In the genomic region with DNA sequence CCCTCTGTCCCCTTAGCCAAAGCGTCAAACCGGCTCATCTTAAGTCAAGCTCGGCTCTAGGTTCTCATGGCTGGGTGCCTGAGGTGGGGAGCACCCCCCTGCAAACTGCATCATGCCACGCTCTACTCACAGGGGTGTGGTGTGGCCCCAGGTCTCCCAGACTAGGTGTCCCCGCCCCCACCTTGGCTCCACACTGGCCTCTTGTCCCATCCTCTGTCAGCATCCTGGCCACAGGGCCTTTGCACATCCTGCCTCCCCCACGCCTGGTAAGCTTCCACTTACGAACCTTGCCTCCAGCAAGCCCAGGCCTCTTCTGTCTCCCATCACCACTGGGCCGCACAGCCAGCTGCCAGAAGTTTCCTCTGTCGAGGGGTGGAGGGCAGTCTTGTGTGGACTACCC, we compare ENCODE assay signal across 17 cellular contexts. TPM values are rescaled to one million over a fixed set of nuclear protein-coding genes. Genes with fewer than 3 reads are reported as not detected.
DNase-seq lines count a peak whose midpoint lies in the region; ATAC-seq and TF ChIP-seq lines count a peak whose summit lies in the region.
"Had no signal": no experiment of that assay in that cellular context is flagged by ENCODE, and none has a peak within 500 bp of the region (broad histone marks: within the 10 kb centered on the region; RNA-seq: fewer than 3 reads in every experiment).

No MANE protein-coding gene starts in this region.

- CTCF ChIA-PET in A673 (lab: Charles Lee), result interaction anchor here (0.6 kb wide), 1 partner anchor 31 kb away, joined by 4 read pairs; no protein-coding TSS in a partner anchor

- ATAC-seq in GM18858 (IDR thresholded peaks at IDR 0.05; ENCODE audit: unreplicated experiment), result no peak
- ATAC-seq: GM12878 had no signal

- no peaks in the 10 kb centered on the region for H3K36me3 Mint-ChIP-seq in nephron (ENCODE audit: low read depth)
- H3K36me3 Mint-ChIP-seq: CD14-positive monocyte had no signal

- H3K27me3 ChIP-seq in A673 (replicated peaks; ENCODE audit: insufficient read depth, low read depth, low read length, poor library complexity), result no peaks in the 10 kb centered on the region
- no peaks in the 10 kb centered on the region for H3K27me3 ChIP-seq in HUES48 (ENCODE audit: control insufficient read depth, insufficient read depth, low read length)
- H3K27me3 ChIP-seq in ectodermal cell (ENCODE audit: control insufficient read depth, insufficient read depth, low read length, poor library complexity, severe bottlenecking), result no peaks in the 10 kb centered on the region

- no peak for DNase-seq in A673 (ENCODE audit: low spot score)
- DNase-seq in NCI-H345 treated with DMSO at 0.1 percent for 48 hours (lab: John Stamatoyannopoulos, UW; ENCODE audit: unreplicated experiment), result no peak
- DNase-seq in medulla oblongata (ENCODE audit: extremely low spot score), result no peak
- no peak for DNase-seq in COLO668 (lab: John Stamatoyannopoulos, UW; ENCODE audit: unreplicated experiment)
- DNase-seq: DMS79 treated with DMSO at 0.1 percent for 48 hours, KG1, NCI-H2029 treated with DMSO at 0.1 percent for 48 hours, NCI-H226 had no signal

- H3K27ac ChIP-seq in A673 (ENCODE audit: low read depth, low read length, poor library complexity, severe bottlenecking) (peak overlapping the region; percentile 54), HUES48 (ENCODE audit: low read depth, low read length) (peak overlapping the region; percentile 66), ectodermal cell (ENCODE audit: insufficient read depth, low read depth, low read length, poor library complexity, severe bottlenecking) (peak overlapping the region; percentile 65)

- H3K4me1 Mint-ChIP-seq in nephron, result peaks cover 61% of the 10 kb centered on the region

- peak overlapping the region; percentile 63 to 86 (median 83) for H3K27ac Mint-ChIP-seq in nephron
- H3K27ac Mint-ChIP-seq: CD14-positive monocyte had no signal

- peaks cover 7% of the 10 kb centered on the region for H3K27me3 Mint-ChIP-seq in nephron (ENCODE audit: low read depth)

- H3K9ac ChIP-seq in HUES48 (ENCODE audit: low read depth, low read length), result no peak overlapping the region

- no peak for TF ChIP-seq CTCF in A673 (conservative IDR thresholded peaks at IDR 0.05; ENCODE audit: low read depth, low read length)
- no peak for TF ChIP-seq CTCF in nephron (IDR thresholded peaks at IDR 0.05; ENCODE audit: unreplicated experiment in 3 of 3)

- no peaks in the 10 kb centered on the region for H3K9me3 ChIP-seq in A673 (ENCODE audit: low read depth, low read length, poor library complexity, severe bottlenecking)
- no peaks in the 10 kb centered on the region for H3K9me3 ChIP-seq in HUES48 (ENCODE audit: control insufficient read depth, insufficient read depth, low read length)
- no peaks in the 10 kb centered on the region for H3K9me3 ChIP-seq in ectodermal cell (ENCODE audit: control insufficient read depth, low read length)

- H3K4me3 ChIP-seq in A673 (ENCODE audit: low read depth, low read length, poor library complexity, severe bottlenecking), result no peak overlapping the region
- no peak overlapping the region for H3K4me3 ChIP-seq in HUES48 (ENCODE audit: low read depth, low read length)
- no peak overlapping the region for H3K4me3 ChIP-seq in ectodermal cell (ENCODE audit: insufficient read depth, low read depth, low read length)
- H3K4me3 ChIP-seq: GM12878 had no signal

- POLR2A ChIA-PET in A673 (lab: Charles Lee; ENCODE audit: low non-redundant PET), result no interaction called here

- peaks cover 16% of the 10 kb centered on the region for H3K4me1 ChIP-seq in A673 (ENCODE audit: insufficient read depth, low read length, poor library complexity, severe bottlenecking)
- peaks cover 28% of the 10 kb centered on the region for H3K4me1 ChIP-seq in HUES48 (ENCODE audit: control insufficient read depth, insufficient read depth, low read length)
- H3K4me1 ChIP-seq in ectodermal cell (ENCODE audit: control insufficient read depth, insufficient read depth, low read length), result peaks cover 69% of the 10 kb centered on the region

- BruUV-seq in A673 (replicated peaks; lab: Mats Ljungman, UMichigan), result no TSS peak

- WGBS in ectodermal cell, 2 experiments, result 87 to 89% methylated on average over 9 of the region's 9 CpGs

- H3K36me3 ChIP-seq in A673 (ENCODE audit: insufficient read depth, low read length, poor library complexity, severe bottlenecking), result no peaks in the 10 kb centered on the region
- H3K36me3 ChIP-seq in HUES48 (ENCODE audit: control insufficient read depth, insufficient read depth, low read length), result no peaks in the 10 kb centered on the region
- H3K36me3 ChIP-seq in ectodermal cell (ENCODE audit: control insufficient read depth, insufficient read depth, low read length), result no peaks in the 10 kb centered on the region

- H3K4me3 Mint-ChIP-seq in nephron, result peak overlapping the region in 2 of 3 experiments; percentile 11 to 32
- H3K4me3 Mint-ChIP-seq: CD14-positive monocyte had no signal

- H3K9me3 Mint-ChIP-seq in nephron, result no peaks in the 10 kb centered on the region

- intact Hi-C loops in A673 (cut with micrococcal nuclease; ENCODE audit: unreplicated experiment), result no loop called here

RNA-seq across cellular contexts. Expression of a gene that starts 20.2 kb away (rescaled TPM):
- not detected in 2 replicates for total RNA-seq in A673 (2021)
- polyA plus RNA-seq in ectodermal cell (2013, experiment 1 of 4), result not detected
- not detected for polyA plus RNA-seq in ectodermal cell (2013, experiment 2 of 4)
- polyA plus RNA-seq in ectodermal cell (2013, experiment 3 of 4), result not detected
- not detected for polyA plus RNA-seq in ectodermal cell (2013, experiment 4 of 4)
- total RNA-seq: A172, GM12878, OCI-LY7, SK-MEL-5 had no signal
- polyA plus RNA-seq: CD14-positive monocyte, GM12878 had no signal

RNA-seq across cellular contexts. Expression of a gene that starts 23.2 kb away (rescaled TPM):
- total RNA-seq in A673 (2021), result 8.7 and 11.7 TPM in 2 replicates
- polyA plus RNA-seq in ectodermal cell (2013, experiment 1 of 4), result 93.3 TPM
- polyA plus RNA-seq in ectodermal cell (2013, experiment 2 of 4), result 173 TPM
- polyA plus RNA-seq in ectodermal cell (2013, experiment 3 of 4), result 110 TPM
- polyA plus RNA-seq in ectodermal cell (2013, experiment 4 of 4), result 138 TPM

RNA-seq across cellular contexts. Expression of a gene that starts 58.9 kb away (rescaled TPM):
- total RNA-seq in A673 (2021), result 47.9 and 48.8 TPM in 2 replicates
- polyA plus RNA-seq in ectodermal cell (2013, experiment 1 of 4), result 50.2 TPM
- 46.1 TPM for polyA plus RNA-seq in ectodermal cell (2013, experiment 2 of 4)
- polyA plus RNA-seq in ectodermal cell (2013, experiment 3 of 4), result 44.3 TPM
- 47.9 TPM for polyA plus RNA-seq in ectodermal cell (2013, experiment 4 of 4)
